In genomic region chr17:12730931-12731521, GRCh38 we compare ENCODE assay signal across 9 cellular contexts. TPM values are rescaled to one million over a fixed set of nuclear protein-coding genes. Genes with fewer than 3 reads are reported as not detected.
DNase-seq lines count a peak whose midpoint lies in the region; ATAC-seq, FAIRE-seq and TF ChIP-seq lines count a peak whose summit lies in the region.
"Had no signal": no experiment of that assay in that cellular context is flagged by ENCODE, and none has a peak within 500 bp of the region (broad histone marks: within the 10 kb centered on the region; RNA-seq: fewer than 3 reads in every experiment).

No MANE protein-coding gene starts in this region.

- H3K4me3 Mint-ChIP-seq in GM23338: no peak overlapping the region

- H3K27ac ChIP-seq in GM23338 (ENCODE audit: low read depth): no peak overlapping the region

- H3K27me3 ChIP-seq in GM23338 (ENCODE audit: insufficient read depth) (no peaks in the 10 kb centered on the region), bronchial epithelial cell (ENCODE audit: control insufficient read depth, insufficient read depth, low read length) (no peaks in the 10 kb centered on the region)

- DNase-seq in GM23338 (ENCODE audit: low spot score) (peak; percentile 68), bronchial epithelial cell (ENCODE audit: low read depth) (peak; percentile 35), iPS DF 19.7 (ENCODE audit: low read depth, low spot score) (peak; percentile 54), retina (peak; percentile 65), NCI-H774 (lab: John Stamatoyannopoulos, UW) (no peak), NCI-H1092 treated with DMSO at 0.1 percent for 48 hours (lab: John Stamatoyannopoulos, UW) (no peak)
- no peak for DNase-seq in activated CD4-positive, CD25-positive, alpha-beta regulatory T cell treated with anti-CD3 and anti-CD28 coated beads, Interleukin-2, amount 50 U/mL, for 72 hours
- DNase-seq: GF-D8 had no signal

- H3F3A ChIP-seq in GM23338 (replicated peaks; ENCODE audit: low read depth): no peaks in the 10 kb centered on the region

- H3K4me3 ChIP-seq in GM23338: no peak overlapping the region
- H3K4me3 ChIP-seq in bronchial epithelial cell (ENCODE audit: low read depth, low read length): no peak overlapping the region

- H3K9me3 Mint-ChIP-seq in GM23338: no peaks in the 10 kb centered on the region; the same call in 2 of the 3 replicates

- no peaks in the 10 kb centered on the region for H3K79me2 ChIP-seq in GM23338 (replicated peaks; ENCODE audit: insufficient read depth)

- H3K4me1 Mint-ChIP-seq in GM23338: peaks cover 18% of the 10 kb centered on the region; the same call in 2 of the 3 replicates

- no peaks in the 10 kb centered on the region for H4K20me1 ChIP-seq in GM23338 (replicated peaks; ENCODE audit: insufficient read depth)

- no peaks in the 10 kb centered on the region for H3K9me2 ChIP-seq in GM23338 (ENCODE audit: insufficient read depth)

- no peak for FAIRE-seq in bronchial epithelial cell (lab: Jason Lieb, UNC)

- no peaks in the 10 kb centered on the region for H3K36me3 Mint-ChIP-seq in GM23338 (ENCODE audit: low read depth)

- ATAC-seq in GM23338: peak; percentile 91
- ATAC-seq in GM21786 (IDR thresholded peaks at IDR 0.05; ENCODE audit: unreplicated experiment): no peak

- no peaks in the 10 kb centered on the region for H3K27me3 Mint-ChIP-seq in GM23338 (ENCODE audit: insufficient read depth, low read depth, poor library complexity)

- no peak for TF ChIP-seq CTCF in GM23338 (conservative IDR thresholded peaks at IDR 0.05; ENCODE audit: low read depth in 2 of 2)
- no peak for TF ChIP-seq CTCF in bronchial epithelial cell (IDR thresholded peaks at IDR 0.05; ENCODE audit: insufficient read depth, low read length, severe bottlenecking)

- peaks cover 5% of the 10 kb centered on the region; the same call in 1 of the 2 replicates for H3K4me1 ChIP-seq in GM23338 (ENCODE audit: insufficient read depth)

- H3K36me3 ChIP-seq in GM23338 (ENCODE audit: insufficient read depth) (no peaks in the 10 kb centered on the region), bronchial epithelial cell (ENCODE audit: control insufficient read depth, insufficient read depth, low read length) (no peaks in the 10 kb centered on the region)

- H3K27ac Mint-ChIP-seq in GM23338: no peak overlapping the region; the same call in 1 of the 2 replicates

- no peak overlapping the region for H3K4me2 ChIP-seq in GM23338

- H2AFZ ChIP-seq in GM23338: peak overlapping the region; percentile 53; the same call in 1 of the 2 replicates

TF ChIP-seq in GM23338, 12 proteins besides CTCF, POLR2A, EP300 and RAD21:
- TF ChIP-seq EZH2phosphoT487 (IDR thresholded peaks at IDR 0.05; ENCODE audit: unreplicated experiment) (no peak), ZNF114 (CRISPR knock-in tag; IDR thresholded peaks at IDR 0.05) (no peak), JUNB (IDR thresholded peaks at IDR 0.05; ENCODE audit: unreplicated experiment) (no peak), ZNF462 (CRISPR knock-in tag; IDR thresholded peaks at IDR 0.05) (0 out of 2 replicates have a peak, but pooled peaks have one; percentile 5)

RNA-seq across cellular contexts. Expression of gene ARHGAP44, which starts 58.3 kb away (rescaled TPM):
- total RNA-seq in GM23338 (2014; rRNA removed; shearing (Covaris generic)): 10.1 and 16.4 TPM in 2 replicates
- 5.8 and 7.8 TPM in 2 replicates for polyA plus RNA-seq in GM23338 (2016; fragmentation: Nextera tagmentation; extraction: Ambion mirVana)
- total RNA-seq in bronchial epithelial cell: 0.79 and 1.7 TPM in 2 replicates

Comparison
In these comparisons a context has a peak if more than half of its experiments do, and no peak if none do; other contexts are left out.
1. DNase-seq: peak in GM23338 (single experiment), bronchial epithelial cell (single experiment), iPS DF 19.7 (single experiment) and retina (single experiment); none in NCI-H774 (single experiment), NCI-H1092 treated with DMSO at 0.1 percent for 48 hours (single experiment) and activated CD4-positive, CD25-positive, alpha-beta regulatory T cell treated with anti-CD3 and anti-CD28 coated beads, Interleukin-2, amount 50 U/mL, for 72 hours (single experiment).